Comparison of ENCODE assay signal across 12 cellular contexts in genomic region chr5:143010335-143010734, GRCh38.
A peak's percentile ranks its signal among the peaks of the same experiment; 100 is the strongest.
DNase-seq lines count a peak whose midpoint lies in the region; ATAC-seq and TF ChIP-seq lines count a peak whose summit lies in the region.
"Had no signal": no experiment of that assay in that cellular context is flagged by ENCODE, and none has a peak within 500 bp of the region (broad histone marks: within the 10 kb centered on the region; RNA-seq: fewer than 3 reads in every experiment).

No MANE protein-coding gene starts in this region.

- H3K36me3 ChIP-seq in ACC112 (ENCODE audit: insufficient read depth, low read length) = no peaks in the 10 kb centered on the region

- no peak overlapping the region for H2AFZ ChIP-seq in ACC112 (ENCODE audit: low read length, unreplicated experiment)
- H2AFZ ChIP-seq: GM23338, PC-9 had no signal

- TF ChIP-seq CTCF in foreskin fibroblast (IDR thresholded peaks at IDR 0.05; ENCODE audit: low read depth, low read length) = no peak

- peak overlapping the region; percentile 98 for H3K27ac ChIP-seq in ACC112 (ENCODE audit: low read depth, low read length)

- peak overlapping the region; percentile 98 to 99 for H3K27ac Mint-ChIP-seq in effector memory CD8-positive, alpha-beta T cell
- H3K27ac Mint-ChIP-seq: GM23338 had no signal

- H3K27me3 ChIP-seq in ACC112 (ENCODE audit: insufficient read depth, low read length) = no peaks in the 10 kb centered on the region

- H3K4me1 ChIP-seq in ACC112 (ENCODE audit: control insufficient read depth, insufficient read depth, low read length, unreplicated experiment) = peaks cover 29% of the 10 kb centered on the region

- H3K27me3 Mint-ChIP-seq in effector memory CD8-positive, alpha-beta T cell = no peaks in the 10 kb centered on the region

- H3K4me3 Mint-ChIP-seq in effector memory CD8-positive, alpha-beta T cell = no peak overlapping the region
- H3K4me3 Mint-ChIP-seq: GM23338 had no signal

- H3K36me3 Mint-ChIP-seq in effector memory CD8-positive, alpha-beta T cell (ENCODE audit: insufficient read depth) = peaks cover 16% of the 10 kb centered on the region

- no peaks in the 10 kb centered on the region for H3K9me3 Mint-ChIP-seq in effector memory CD8-positive, alpha-beta T cell
- H3K9me3 Mint-ChIP-seq: GM23338 had no signal

- H3K4me3 ChIP-seq in ACC112 (ENCODE audit: low read depth, low read length) (no peak overlapping the region), foreskin fibroblast (ENCODE audit: low read depth in 1 of 2, low read length in 2 of 2) (no peak overlapping the region)
- H3K4me3 ChIP-seq: GM23338, PC-9 had no signal

- intact Hi-C loops in Right ventricle myocardium superior (cut with DNase I) = no loop called here

- ATAC-seq in effector memory CD8-positive, alpha-beta T cell (replicated peaks) = no peak
- ATAC-seq in GM19035 (IDR thresholded peaks at IDR 0.05; ENCODE audit: unreplicated experiment) = no peak
- no peak for ATAC-seq in Right ventricle myocardium superior (ENCODE audit: poor library complexity)
- ATAC-seq: GM23338 had no signal

- peaks cover 35 to 40% of the 10 kb centered on the region in 2 donors for H3K4me1 Mint-ChIP-seq in effector memory CD8-positive, alpha-beta T cell (ENCODE audit: low read depth in 2 of 2)

- DNase-seq in DMS 273 treated with DMSO at 0.1 percent for 48 hours (lab: John Stamatoyannopoulos, UW) (peak; percentile 96), NCI-H510A (lab: John Stamatoyannopoulos, UW) (peak; percentile 44), Right ventricle myocardium superior (no peak), foreskin fibroblast (no peak)
- DNase-seq in effector memory CD8-positive, alpha-beta T cell = no peak
- no peak for DNase-seq in stimulated activated CD4-positive, alpha-beta T cell treated with anti-CD3 and anti-CD28 coated beads, Interleukin-2, amount 100 ng/mL, for 24 hours
- DNase-seq: activated CD4-positive, alpha-beta T cell treated with anti-CD3 and anti-CD28 coated beads, Interleukin-2, amount 50 U/mL, for 4 hours; activated naive CD4-positive, alpha-beta T cell; PC-9 had no signal

- H3K79me2 ChIP-seq in ACC112 (ENCODE audit: control insufficient read depth, insufficient read depth, low read length, unreplicated experiment) = no peaks in the 10 kb centered on the region

Comparison
In these comparisons a context has a peak if more than half of its experiments do, and no peak if none do; other contexts are left out.
1. DNase-seq: peak in DMS 273 treated with DMSO at 0.1 percent for 48 hours (single experiment) and NCI-H510A (single experiment); none in effector memory CD8-positive, alpha-beta T cell (0 of 3), Right ventricle myocardium superior (single experiment), foreskin fibroblast (0 of 2) and stimulated activated CD4-positive, alpha-beta T cell treated with anti-CD3 and anti-CD28 coated beads, Interleukin-2, amount 100 ng/mL, for 24 hours (0 of 2).